23 cellular contexts compared by ENCODE assay signal in genomic region chr17:1727876-1728630, GRCh38. TPM values are rescaled to one million over a fixed set of nuclear protein-coding genes. Genes with fewer than 3 reads are reported as not detected.
DNase-seq lines count a peak whose midpoint lies in the region; ATAC-seq and TF ChIP-seq lines count a peak whose summit lies in the region.
"Had no signal": no experiment of that assay in that cellular context is flagged by ENCODE, and none has a peak within 500 bp of the region (broad histone marks: within the 10 kb centered on the region; RNA-seq: fewer than 3 reads in every experiment).

No MANE protein-coding gene starts in this region.

- no peaks in the 10 kb centered on the region for H3K36me3 Mint-ChIP-seq in natural killer cell treated with Interleukin-12 subunit alpha and Interleukin-12 subunit beta and Interleukin-15 and Interleukin-18, amount 100 ng/mL, for 72 hours
- H3K36me3 Mint-ChIP-seq in natural killer cell, result no peaks in the 10 kb centered on the region
- H3K36me3 Mint-ChIP-seq in dendritic cell treated with granulocyte-macrophage colony-stimulating factor and Interleukin-4, amounts not matched to agents 40 ng/mL and 50 ng/mL, for 4 days (ENCODE audit: low read depth), result peaks cover 83% of the 10 kb centered on the region
- no peaks in the 10 kb centered on the region for H3K36me3 Mint-ChIP-seq in neural crest cell (ENCODE audit: low read depth)

- TF ChIP-seq CTCF in natural killer cell (IDR thresholded peaks at IDR 0.05) (no peak), neural crest cell (conservative IDR thresholded peaks at IDR 0.05) (no peak)

- peaks cover 21% of the 10 kb centered on the region in 2 donors for H3K4me1 Mint-ChIP-seq in natural killer cell treated with Interleukin-12 subunit alpha and Interleukin-12 subunit beta and Interleukin-15 and Interleukin-18, amount 100 ng/mL, for 72 hours (ENCODE audit: low read depth in 2 of 2)
- H3K4me1 Mint-ChIP-seq in natural killer cell (peaks cover 15 to 34% of the 10 kb centered on the region in 2 donors), neural crest cell (peaks cover 3% of the 10 kb centered on the region)
- peaks cover 81% of the 10 kb centered on the region for H3K4me1 Mint-ChIP-seq in dendritic cell treated with granulocyte-macrophage colony-stimulating factor and Interleukin-4, amounts not matched to agents 40 ng/mL and 50 ng/mL, for 4 days (ENCODE audit: low read depth)

- intact Hi-C loops in natural killer cell (cut with micrococcal nuclease), result no loop called here
- intact Hi-C loops in dendritic cell treated with granulocyte-macrophage colony-stimulating factor and Interleukin-4, amounts not matched to agents 40 ng/mL and 50 ng/mL, for 4 days (cut with micrococcal nuclease), result loop anchor here (5.0 kb wide), 1 partner anchor 34 kb away; the partner anchor contains the start of gene SERPINF1

- peak; percentile 57 for DNase-seq in natural killer cell treated with Interleukin-12 subunit alpha and Interleukin-12 subunit beta and Interleukin-15 and Interleukin-18, amount 100 ng/mL, for 72 hours (ENCODE audit: low spot score)
- DNase-seq in natural killer cell (no peak), neural crest cell (ENCODE audit: low read depth, low spot score) (no peak), erythroblast (lab: John Stamatoyannopoulos, UW) (no peak), caudate nucleus (lab: John Stamatoyannopoulos, UW) (no peak)
- DNase-seq: ACHN; activated effector memory CD4-positive, alpha-beta T cell treated with anti-CD3 and anti-CD28 coated beads, Interleukin-2, amount 50 U/mL, for 16 hours; amygdala; CD4-positive, alpha-beta memory T cell; cerebellar nuclear complex; DMS79; immature natural killer cell; KBM-7; NCI-H2029; T-helper 9 cell had no signal

- H3K27ac Mint-ChIP-seq in natural killer cell treated with Interleukin-12 subunit alpha and Interleukin-12 subunit beta and Interleukin-15 and Interleukin-18, amount 100 ng/mL, for 72 hours, result no peak overlapping the region
- H3K27ac Mint-ChIP-seq in natural killer cell (peak overlapping the region in 1 of 2 donors; percentile 71), neural crest cell (ENCODE audit: unreplicated experiment) (peak overlapping the region; percentile 27)
- peak overlapping the region; percentile 86 for H3K27ac Mint-ChIP-seq in dendritic cell treated with granulocyte-macrophage colony-stimulating factor and Interleukin-4, amounts not matched to agents 40 ng/mL and 50 ng/mL, for 4 days
- H3K27ac Mint-ChIP-seq: progenitor cell of endocrine pancreas had no signal

- no peak for TF ChIP-seq POLR2A in erythroblast (IDR thresholded peaks at IDR 0.05; ENCODE audit: low read length)

- no peaks in the 10 kb centered on the region for H3K27me3 Mint-ChIP-seq in natural killer cell treated with Interleukin-12 subunit alpha and Interleukin-12 subunit beta and Interleukin-15 and Interleukin-18, amount 100 ng/mL, for 72 hours
- H3K27me3 Mint-ChIP-seq in natural killer cell (ENCODE audit: low read depth in 2 of 2) (no peaks in the 10 kb centered on the region), neural crest cell (ENCODE audit: low read depth) (no peaks in the 10 kb centered on the region)
- H3K27me3 Mint-ChIP-seq in dendritic cell treated with granulocyte-macrophage colony-stimulating factor and Interleukin-4, amounts not matched to agents 40 ng/mL and 50 ng/mL, for 4 days, result no peaks in the 10 kb centered on the region
- H3K27me3 Mint-ChIP-seq: CD4-positive, alpha-beta memory T cell; progenitor cell of endocrine pancreas had no signal

- no peaks in the 10 kb centered on the region for H3K9me3 Mint-ChIP-seq in natural killer cell treated with Interleukin-12 subunit alpha and Interleukin-12 subunit beta and Interleukin-15 and Interleukin-18, amount 100 ng/mL, for 72 hours
- H3K9me3 Mint-ChIP-seq in natural killer cell, result no peaks in the 10 kb centered on the region
- no peaks in the 10 kb centered on the region for H3K9me3 Mint-ChIP-seq in dendritic cell treated with granulocyte-macrophage colony-stimulating factor and Interleukin-4, amounts not matched to agents 40 ng/mL and 50 ng/mL, for 4 days
- no peaks in the 10 kb centered on the region for H3K9me3 Mint-ChIP-seq in neural crest cell
- H3K9me3 Mint-ChIP-seq: immature natural killer cell had no signal

- ATAC-seq in natural killer cell treated with Interleukin-12 subunit alpha and Interleukin-12 subunit beta and Interleukin-15 and Interleukin-18, amount 100 ng/mL, for 72 hours, result no peak
- ATAC-seq in natural killer cell (no peak), GM19467 (IDR thresholded peaks at IDR 0.05; ENCODE audit: unreplicated experiment) (no peak), GM18870 (IDR thresholded peaks at IDR 0.05; ENCODE audit: unreplicated experiment) (no peak)
- ATAC-seq: activated CD4-positive, CD25-positive, alpha-beta regulatory T cell treated with anti-CD3 and anti-CD28 coated beads, Interleukin-2, amount 50 U/mL, for 24 hours; heart left ventricle had no signal

- H3K27ac ChIP-seq in caudate nucleus (ENCODE audit: low read depth, low read length), result no peak overlapping the region
- H3K27ac ChIP-seq: SK-N-MC had no signal

- no peak overlapping the region for H3K4me3 Mint-ChIP-seq in natural killer cell treated with Interleukin-12 subunit alpha and Interleukin-12 subunit beta and Interleukin-15 and Interleukin-18, amount 100 ng/mL, for 72 hours
- H3K4me3 Mint-ChIP-seq in natural killer cell (no peak overlapping the region), neural crest cell (peak overlapping the region; percentile 25)
- H3K4me3 Mint-ChIP-seq in dendritic cell treated with granulocyte-macrophage colony-stimulating factor and Interleukin-4, amounts not matched to agents 40 ng/mL and 50 ng/mL, for 4 days, result peak overlapping the region; percentile 75
- H3K4me3 Mint-ChIP-seq: immature natural killer cell had no signal

RNA-seq across cellular contexts. Expression of gene WDR81, which starts 3.5 kb away (rescaled TPM):
- 10 to 100 TPM; 17.9 to 30.9 TPM for total RNA-seq in natural killer cell treated with Interleukin-12 subunit alpha and Interleukin-12 subunit beta and Interleukin-15 and Interleukin-18, amount 100 ng/mL, for 72 hours
- total RNA-seq in natural killer cell (10 to 100 TPM; 40.8 to 54.2 (median 46.2) TPM), neural crest cell (13.2 and 14.2 TPM in 2 replicates)

RNA-seq across cellular contexts. Expression of gene SERPINF2, which starts 14.6 kb away (rescaled TPM):
- under 1 TPM in 1 of 2 donors, not detected in 1; 0.24 TPM for total RNA-seq in natural killer cell treated with Interleukin-12 subunit alpha and Interleukin-12 subunit beta and Interleukin-15 and Interleukin-18, amount 100 ng/mL, for 72 hours
- total RNA-seq in natural killer cell, result under 1 TPM; 0.47 to 0.84 (median 0.48) TPM
- 0.19 TPM in 1 of 2 replicates, not detected in the other for total RNA-seq in neural crest cell
- total RNA-seq: lung microvascular endothelial cell had no signal

RNA-seq across cellular contexts. Expression of gene TLCD2, which starts 17.9 kb away (rescaled TPM):
- under 1 TPM; 0.17 to 0.78 TPM for total RNA-seq in natural killer cell treated with Interleukin-12 subunit alpha and Interleukin-12 subunit beta and Interleukin-15 and Interleukin-18, amount 100 ng/mL, for 72 hours
- total RNA-seq in natural killer cell, result under 1 TPM; 0.18 to 0.28 (median 0.28) TPM
- 1.1 TPM in 2 replicates for total RNA-seq in neural crest cell

RNA-seq across cellular contexts. Expression of gene SERPINF1, which starts 33.8 kb away (rescaled TPM):
- not detected for total RNA-seq in natural killer cell treated with Interleukin-12 subunit alpha and Interleukin-12 subunit beta and Interleukin-15 and Interleukin-18, amount 100 ng/mL, for 72 hours
- total RNA-seq in natural killer cell, result 1 to 10 TPM in 2 of 3 donors, not detected in 1; 1.0 to 2.1 TPM
- 2.3 and 4.6 TPM in 2 replicates for total RNA-seq in neural crest cell
- total RNA-seq: lung microvascular endothelial cell had no signal

RNA-seq across cellular contexts. Expression of gene PRPF8, which starts 43.4 kb away (rescaled TPM):
- 100 to 1,000 TPM; 348 to 422 TPM for total RNA-seq in natural killer cell treated with Interleukin-12 subunit alpha and Interleukin-12 subunit beta and Interleukin-15 and Interleukin-18, amount 100 ng/mL, for 72 hours
- total RNA-seq in natural killer cell (100 to 1,000 TPM; 475 to 508 (median 480) TPM), neural crest cell (449 and 459 TPM in 2 replicates)

Comparison
In these comparisons a context has a peak if more than half of its experiments do, and no peak if none do; other contexts are left out.
1. H3K27ac Mint-ChIP-seq: peak in dendritic cell treated with granulocyte-macrophage colony-stimulating factor and Interleukin-4, amounts not matched to agents 40 ng/mL and 50 ng/mL, for 4 days (single experiment) and neural crest cell (single experiment); none in natural killer cell treated with Interleukin-12 subunit alpha and Interleukin-12 subunit beta and Interleukin-15 and Interleukin-18, amount 100 ng/mL, for 72 hours (0 of 2).
2. H3K4me3 Mint-ChIP-seq: peak in dendritic cell treated with granulocyte-macrophage colony-stimulating factor and Interleukin-4, amounts not matched to agents 40 ng/mL and 50 ng/mL, for 4 days (single experiment) and neural crest cell (single experiment); none in natural killer cell treated with Interleukin-12 subunit alpha and Interleukin-12 subunit beta and Interleukin-15 and Interleukin-18, amount 100 ng/mL, for 72 hours (single experiment) and natural killer cell (single experiment).